Comparison of ENCODE assay signal across 30 cellular contexts in the genomic region with DNA sequence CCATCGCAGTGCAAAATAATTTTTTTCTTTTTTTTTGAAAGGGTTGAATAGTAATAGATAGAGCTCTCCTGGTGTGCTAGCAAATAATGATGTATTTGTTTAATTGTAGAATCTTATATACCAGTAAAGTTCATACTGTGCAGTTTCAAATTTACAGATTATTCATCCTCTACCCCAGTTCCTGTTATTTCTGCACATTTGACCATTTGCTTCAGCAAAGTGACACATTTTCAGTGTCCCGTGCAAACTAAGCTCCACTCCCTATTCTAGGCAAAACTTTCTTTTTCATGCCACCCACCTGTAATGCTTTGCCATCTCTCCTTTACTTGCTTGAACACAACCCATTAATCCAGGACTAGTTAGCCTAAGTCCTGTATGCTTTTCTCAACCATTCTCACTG.
"Had no signal": no experiment of that assay in that cellular context is flagged by ENCODE, and none has a peak within 500 bp of the region (broad histone marks: within the 10 kb centered on the region; RNA-seq: fewer than 3 reads in every experiment).

No MANE protein-coding gene starts in this region.

- H3K9ac ChIP-seq: parathyroid adenoma had no signal

- ATAC-seq: activated CD8-positive, alpha-beta memory T cell treated with anti-CD3 and anti-CD28 coated beads, Interleukin-2, amount 10 ng/mL, durations not matched to agents 7 days and 5 days; activated naive CD4-positive, alpha-beta T cell treated with anti-CD3 and anti-CD28 coated beads, Interleukin-2, amount 50 U/mL, for 72 hours; esophagus mucosa; gastrocnemius medialis; mucosa of descending colon; naive thymus-derived CD8-positive, alpha-beta T cell had no signal

- H3K27me3 ChIP-seq: adrenal gland, breast epithelium, gastrocnemius medialis, neutrophil, right lobe of liver, tibial artery had no signal

- H3K27ac ChIP-seq: adrenal gland, breast epithelium, gastrocnemius medialis, left ventricle myocardium inferior, neutrophil, parathyroid adenoma, right lobe of liver, tibial artery had no signal

- H3K9me3 Mint-ChIP-seq: activated B cell treated with CpG ODN at 0.5 μM for 24 hours; activated CD4-positive, alpha-beta memory T cell treated with anti-CD3 and anti-CD28 coated beads, Interleukin-2, amount 10 ng/mL, durations not matched to agents 7 days and 5 days; activated naive CD4-positive, alpha-beta T cell treated with anti-CD3 and anti-CD28 coated beads, Interleukin-2, amount 50 U/mL, for 72 hours; activated T-cell treated with anti-CD3 and anti-CD28 coated beads, Interleukin-2, amount 50 U/mL, for 24 hours; naive thymus-derived CD8-positive, alpha-beta T cell had no signal

- H3K4me3 ChIP-seq: adrenal gland, breast epithelium, gastrocnemius medialis, left ventricle myocardium inferior, mucosa of descending colon, right lobe of liver, tibial artery had no signal

- DNase-seq: activated B cell treated with CpG ODN at 0.5 μM for 24 hours; activated CD4-positive, alpha-beta memory T cell treated with anti-CD3 and anti-CD28 coated beads, Interleukin-2, amount 10 ng/mL, durations not matched to agents 7 days and 5 days; activated CD4-positive, alpha-beta T cell treated with anti-CD3 and anti-CD28 coated beads for 4 hours; activated CD8-positive, alpha-beta memory T cell treated with anti-CD3 and anti-CD28 coated beads, Interleukin-2, amount 10 ng/mL, durations not matched to agents 7 days and 5 days; activated effector memory CD4-positive, alpha-beta T cell treated with anti-CD3 and anti-CD28 coated beads, Interleukin-2, amount 50 U/mL, for 16 hours; activated T-cell treated with anti-CD3 and anti-CD28 coated beads, Interleukin-2, amount 50 U/mL, for 24 hours; adrenal gland; cerebellar nuclear complex; effector CD4-positive, alpha-beta T cell; gastrocnemius medialis; head of caudate nucleus; left ventricle myocardium inferior; mesenchymal stem cell; mucosa of descending colon; naive thymus-derived CD8-positive, alpha-beta T cell; right lobe of liver; stimulated activated CD4-positive, alpha-beta T cell treated with anti-CD3 and anti-CD28 coated beads, Interleukin-15, amount 100 ng/mL, for 24 hours; stimulated activated CD4-positive, alpha-beta T cell treated with anti-CD3 and anti-CD28 coated beads, Interleukin-2, amount 100 ng/mL, for 48 hours; stimulated activated naive CD4-positive, alpha-beta T cell; T-helper 1 cell; T-helper 9 cell; tibial artery had no signal

- H3K4me3 Mint-ChIP-seq: activated B cell treated with CpG ODN at 0.5 μM for 24 hours; activated CD4-positive, alpha-beta memory T cell treated with anti-CD3 and anti-CD28 coated beads, Interleukin-2, amount 10 ng/mL, durations not matched to agents 7 days and 5 days; activated CD8-positive, alpha-beta memory T cell treated with anti-CD3 and anti-CD28 coated beads, Interleukin-2, amount 10 ng/mL, durations not matched to agents 7 days and 5 days; activated T-cell treated with anti-CD3 and anti-CD28 coated beads, Interleukin-2, amount 50 U/mL, for 24 hours had no signal

- H3K27ac Mint-ChIP-seq: activated B cell treated with CpG ODN at 0.5 μM for 24 hours; activated CD4-positive, alpha-beta memory T cell treated with anti-CD3 and anti-CD28 coated beads, Interleukin-2, amount 10 ng/mL, durations not matched to agents 7 days and 5 days; activated CD8-positive, alpha-beta memory T cell treated with anti-CD3 and anti-CD28 coated beads, Interleukin-2, amount 10 ng/mL, durations not matched to agents 7 days and 5 days; activated naive CD4-positive, alpha-beta T cell treated with anti-CD3 and anti-CD28 coated beads, Interleukin-2, amount 50 U/mL, for 72 hours; activated T-cell treated with anti-CD3 and anti-CD28 coated beads, Interleukin-2, amount 50 U/mL, for 24 hours; naive thymus-derived CD8-positive, alpha-beta T cell had no signal

- H3K9me3 ChIP-seq: adrenal gland, breast epithelium, gastrocnemius medialis, left ventricle myocardium inferior, mucosa of descending colon, neutrophil, right lobe of liver, tibial artery had no signal

- FAIRE-seq: astrocyte, small intestine, urothelium cell line had no signal

- H2AFZ ChIP-seq: parathyroid adenoma had no signal

- H3K27me3 Mint-ChIP-seq: activated B cell treated with CpG ODN at 0.5 μM for 24 hours; activated CD4-positive, alpha-beta memory T cell treated with anti-CD3 and anti-CD28 coated beads, Interleukin-2, amount 10 ng/mL, durations not matched to agents 7 days and 5 days; activated CD8-positive, alpha-beta memory T cell treated with anti-CD3 and anti-CD28 coated beads, Interleukin-2, amount 10 ng/mL, durations not matched to agents 7 days and 5 days; activated T-cell treated with anti-CD3 and anti-CD28 coated beads, Interleukin-2, amount 50 U/mL, for 24 hours; naive thymus-derived CD8-positive, alpha-beta T cell had no signal

- H3K36me3 ChIP-seq: adrenal gland, breast epithelium, gastrocnemius medialis, left ventricle myocardium inferior, right lobe of liver, tibial artery had no signal

- H3K4me1 ChIP-seq: breast epithelium had no signal
